8 cellular contexts compared by ENCODE assay signal in genomic region chr20:59948828-59949720, GRCh38. TPM values are rescaled to one million over a fixed set of nuclear protein-coding genes. Genes with fewer than 3 reads are reported as not detected.
DNase-seq lines count a peak whose midpoint lies in the region; ATAC-seq and TF ChIP-seq lines count a peak whose summit lies in the region.

No MANE protein-coding gene starts in this region.

- DNase-seq in BJ (ENCODE audit: low read depth) (no peak), GM10266 (ENCODE audit: extremely low spot score) (no peak), SJCRH30 (peak; percentile 58 to 86), dedifferentiated amniotic fluid mesenchymal stem cell (ENCODE audit: extremely low spot score) (peak; percentile 40), mucosa of descending colon (peak in 1 of 3 donors; percentile 53), H7 (no peak)
- peak; percentile 75 for DNase-seq in Jurkat, Clone E6-1 (ENCODE audit: low read depth, low spot score)

- H3K4me3 ChIP-seq in BJ (ENCODE audit: low read depth, low read length) (no peak overlapping the region), SJCRH30 (no peak overlapping the region), mucosa of descending colon (no peak overlapping the region), H7 (ENCODE audit: insufficient read depth, low read depth, low read length) (no peak overlapping the region)
- peak overlapping the region; percentile 7; the same call in 1 of the 2 replicates for H3K4me3 ChIP-seq in Jurkat, Clone E6-1 (ENCODE audit: low read length)

- ATAC-seq in mucosa of descending colon (peak; percentile 63), GM21515 (IDR thresholded peaks at IDR 0.05; ENCODE audit: unreplicated experiment) (no peak)

- H3K9me3 ChIP-seq in SJCRH30 (replicated peaks), result no peaks in the 10 kb centered on the region
- no peaks in the 10 kb centered on the region for H3K9me3 ChIP-seq in mucosa of descending colon

- POLR2A ChIA-PET in BJ (lab: Charles Lee), result no interaction called here

- CTCF ChIA-PET in BJ (lab: Yijun Ruan, JAX), result interaction anchor here (0.6 to 2.2 kb wide), 8 partner anchors 9 to 262 kb away, joined by 3 to 11 read pairs (median 6); partner anchors contain the start of genes FAM217B, PPP1R3D and SYCP2

- H3K27me3 ChIP-seq in BJ (ENCODE audit: control insufficient read depth, insufficient read depth, low read length) (no peaks in the 10 kb centered on the region), SJCRH30 (no peaks in the 10 kb centered on the region), H7 (ENCODE audit: control insufficient read depth, insufficient read depth, low read length) (no peaks in the 10 kb centered on the region)

- TF ChIP-seq CTCF in BJ (IDR thresholded peaks at IDR 0.05; ENCODE audit: insufficient read depth, low read depth, low read length) (peak; percentile 67), GM10266 (IDR thresholded peaks at IDR 0.05; ENCODE audit: control insufficient read depth, insufficient read depth, low read depth, missing control alignments) (peak; percentile 59), mucosa of descending colon (IDR thresholded peaks at IDR 0.05) (peak; percentile 13)

- intact Hi-C loops in mucosa of descending colon (cut with DNase I, micrococcal nuclease), result no loop called here

- H3K36me3 ChIP-seq in BJ (ENCODE audit: control insufficient read depth, insufficient read depth, low read length) (peaks cover 4% of the 10 kb centered on the region; the same call in 1 of the 2 replicates), SJCRH30 (peaks cover 2% of the 10 kb centered on the region), mucosa of descending colon (ENCODE audit: low read depth) (no peaks in the 10 kb centered on the region), H7 (replicated peaks; ENCODE audit: control insufficient read depth, insufficient read depth, low read length) (no peaks in the 10 kb centered on the region; the same call in 1 of the 2 replicates)

- no peak overlapping the region for H3K27ac ChIP-seq in SJCRH30

- H3K4me1 ChIP-seq in SJCRH30 (no peaks in the 10 kb centered on the region), mucosa of descending colon (ENCODE audit: low read depth) (peaks cover 3% of the 10 kb centered on the region)

RNA-seq across cellular contexts. Expression of gene FAM217B, which starts 8.9 kb away (rescaled TPM):
- polyA plus RNA-seq in BJ (2011; rRNA removed), result 5.5 and 9.2 TPM in 2 replicates
- polyA minus RNA-seq in BJ (2011; rRNA and poly(A)+ RNA removed), result 2.7 and 3.8 TPM in 2 replicates
- polyA plus RNA-seq in Jurkat, Clone E6-1 (2012; ENCODE audit: insufficient read depth, insufficient read length), result 14.4 TPM
- total RNA-seq in SJCRH30 (2014; rRNA removed; shearing (Covaris generic)), result 24.2 and 24.7 TPM in 2 replicates
- 10 to 100 TPM in 1 of 3 donors, 1 to 10 TPM in 2; 8.2 to 19.0 (median 9.8) TPM for total RNA-seq in mucosa of descending colon
- total RNA-seq in H7 (2014; rRNA removed; shearing (Covaris generic)), result 4.9 and 5.3 TPM in 2 replicates

RNA-seq across cellular contexts. Expression of gene PPP1R3D, which starts 9.0 kb away (rescaled TPM):
- 2.2 and 2.9 TPM in 2 replicates for polyA plus RNA-seq in BJ (2011; rRNA removed)
- 2.0 and 2.4 TPM in 2 replicates for polyA minus RNA-seq in BJ (2011; rRNA and poly(A)+ RNA removed)
- 1.6 TPM for polyA plus RNA-seq in Jurkat, Clone E6-1 (2012; ENCODE audit: insufficient read depth, insufficient read length)
- 4.4 and 4.7 TPM in 2 replicates for total RNA-seq in SJCRH30 (2014; rRNA removed; shearing (Covaris generic))
- total RNA-seq in mucosa of descending colon, result 10 to 100 TPM in 1 of 3 donors, 1 to 10 TPM in 2; 5.9 to 10.8 (median 6.8) TPM
- 3.4 and 3.9 TPM in 2 replicates for total RNA-seq in H7 (2014; rRNA removed; shearing (Covaris generic))

RNA-seq across cellular contexts. Expression of gene CDH26, which starts 9.1 kb away (rescaled TPM):
- polyA plus RNA-seq in BJ (2011; rRNA removed), result 0.17 and 0.18 TPM in 2 replicates
- polyA minus RNA-seq in BJ (2011; rRNA and poly(A)+ RNA removed), result 0.26 and 0.28 TPM in 2 replicates
- 1.2 TPM for polyA plus RNA-seq in Jurkat, Clone E6-1 (2012; ENCODE audit: insufficient read depth, insufficient read length)
- 0.18 and 0.32 TPM in 2 replicates for total RNA-seq in SJCRH30 (2014; rRNA removed; shearing (Covaris generic))
- 1 to 10 TPM in 2 of 3 donors, under 1 TPM in 1; 0.48 to 2.2 (median 1.4) TPM for total RNA-seq in mucosa of descending colon
- 1.0 and 3.1 TPM in 2 replicates for total RNA-seq in H7 (2014; rRNA removed; shearing (Covaris generic))

RNA-seq across cellular contexts. Expression of gene SYCP2, which starts 15.6 kb away (rescaled TPM):
- 0.47 and 1.2 TPM in 2 replicates for polyA plus RNA-seq in BJ (2011; rRNA removed)
- 0.09 and 0.72 TPM in 2 replicates for polyA minus RNA-seq in BJ (2011; rRNA and poly(A)+ RNA removed)
- polyA plus RNA-seq in Jurkat, Clone E6-1 (2012; ENCODE audit: insufficient read depth, insufficient read length), result 41.4 TPM
- 0.75 TPM in 1 of 2 replicates, not detected in the other for total RNA-seq in SJCRH30 (2014; rRNA removed; shearing (Covaris generic))
- 1 to 10 TPM in 2 of 3 donors, under 1 TPM in 1; 0.78 to 1.6 (median 1.3) TPM for total RNA-seq in mucosa of descending colon
- total RNA-seq in H7 (2014; rRNA removed; shearing (Covaris generic)), result 0.04 TPM in 1 of 2 replicates, not detected in the other

Comparison
In these comparisons a context has a peak if more than half of its experiments do, and no peak if none do; other contexts are left out.
1. DNase-seq: peak in Jurkat, Clone E6-1 (single experiment), SJCRH30 (2 of 2) and dedifferentiated amniotic fluid mesenchymal stem cell (single experiment); none in BJ (single experiment), GM10266 (single experiment) and H7 (single experiment).
2. CTCF ChIP-seq: peak in every context shown above with its lines; median percentile 67 in BJ; 59 in GM10266; 13 in mucosa of descending colon.